16 cellular contexts compared by ENCODE assay signal in the genomic region with DNA sequence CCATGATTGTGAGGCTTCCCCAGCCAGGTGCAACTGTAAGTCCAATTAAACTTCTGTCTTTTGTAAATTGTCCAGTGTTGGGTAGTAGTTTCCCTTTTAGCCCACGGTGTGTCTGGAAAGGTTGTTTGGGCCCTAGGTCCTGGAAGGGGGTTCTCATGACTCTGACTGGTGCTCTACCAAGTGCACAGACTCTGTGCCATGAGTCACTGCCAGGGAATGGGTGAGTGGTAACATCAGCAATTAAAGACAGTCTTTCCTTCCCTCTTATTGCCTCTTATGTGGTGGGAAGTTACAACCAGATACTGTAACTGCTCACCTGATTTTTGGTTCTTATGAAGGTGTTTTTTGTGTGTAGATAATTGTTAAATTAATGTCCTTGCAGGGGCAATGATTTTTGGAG.
DNase-seq lines count a peak whose midpoint lies in the region; ATAC-seq and TF ChIP-seq lines count a peak whose summit lies in the region.
"Had no signal": no experiment of that assay in that cellular context is flagged by ENCODE, and none has a peak within 500 bp of the region (broad histone marks: within the 10 kb centered on the region; RNA-seq: fewer than 3 reads in every experiment).

No MANE protein-coding gene starts in this region.

- H3K9ac ChIP-seq in PC-3 (ENCODE audit: low read length) = no peak overlapping the region

- H3K79me2 ChIP-seq in PC-3 (ENCODE audit: low read length) (no peaks in the 10 kb centered on the region), osteoblast (ENCODE audit: insufficient read depth, low read length) (no peaks in the 10 kb centered on the region)

- no peaks in the 10 kb centered on the region for H3K9me2 ChIP-seq in PC-3 (replicated peaks; ENCODE audit: low read length)

- POLR2A ChIA-PET in PC-3 (lab: Charles Lee; ENCODE audit: unreplicated experiment) = no interaction called here

- H4K20me1 ChIP-seq in PC-3 (ENCODE audit: low read length) (no peaks in the 10 kb centered on the region), osteoblast (ENCODE audit: insufficient read depth, low read length) (no peaks in the 10 kb centered on the region)

- H3K4me3 ChIP-seq in PC-3 (ENCODE audit: low read length) (no peak overlapping the region), osteoblast (ENCODE audit: insufficient read depth, low read length) (no peak overlapping the region), heart right ventricle (no peak overlapping the region), right lobe of liver (no peak overlapping the region)
- H3K4me3 ChIP-seq: A549, HAP-1 had no signal

- H3K36me3 ChIP-seq in PC-3 (ENCODE audit: low read depth, low read length) (no peaks in the 10 kb centered on the region), osteoblast (ENCODE audit: insufficient read depth, low read length) (no peaks in the 10 kb centered on the region), heart right ventricle (no peaks in the 10 kb centered on the region), right lobe of liver (no peaks in the 10 kb centered on the region)
- H3K36me3 ChIP-seq: BE2C, HAP-1 had no signal

- CTCF ChIA-PET in PC-3 (lab: Charles Lee) = no interaction called here

- ATAC-seq in PC-3 (no peak), foreskin keratinocyte (peak; percentile 65), heart right ventricle (no peak), right lobe of liver (no peak)
- ATAC-seq: A549 had no signal

- TF ChIP-seq POLR2A in right lobe of liver (IDR thresholded peaks at IDR 0.05) = no peak

- 72 to 74% methylated on average over 1 of the region's 1 CpG for WGBS in heart right ventricle, 2 donors
- WGBS in right lobe of liver (ENCODE audit: insufficient coverage, low coverage, low lambda C conversion rate, missing lambda C conversion rate) = 83% methylated on average over 1 of the region's 1 CpG

- H3K27ac ChIP-seq in PC-3 (ENCODE audit: low read length) (no peak overlapping the region), foreskin keratinocyte (no peak overlapping the region), osteoblast (ENCODE audit: low read depth, low read length) (no peak overlapping the region), heart right ventricle (no peak overlapping the region), right lobe of liver (no peak overlapping the region)
- H3K27ac ChIP-seq: A549, HL-60 had no signal

- H3K4me2 ChIP-seq in PC-3 (ENCODE audit: low read length) = no peak overlapping the region
- no peak overlapping the region for H3K4me2 ChIP-seq in osteoblast (ENCODE audit: insufficient read depth, low read length)
- H3K4me2 ChIP-seq: A549 had no signal

- intact Hi-C loops in PC-3 (cut with micrococcal nuclease) (no loop called here), heart right ventricle (cut with DNase I) (no loop called here), right lobe of liver (cut with DNase I) (no loop called here)

- H3K9me3 ChIP-seq in PC-3 (ENCODE audit: low read length) = no peaks in the 10 kb centered on the region
- H3K9me3 ChIP-seq in osteoblast (ENCODE audit: low read depth, low read length) = peaks cover 3% of the 10 kb centered on the region
- H3K9me3 ChIP-seq in heart right ventricle = peaks cover 0 to 10% (median 0%) of the 10 kb centered on the region in 11 donors
- H3K9me3 ChIP-seq in right lobe of liver = no peaks in the 10 kb centered on the region
- H3K9me3 ChIP-seq: A549, BE2C, Caco-2, HAP-1 had no signal

- DNase-seq in HT1080 (ENCODE audit: low read depth) = peak; percentile 66
- DNase-seq in PC-3 = peak; percentile 23
- DNase-seq in foreskin keratinocyte = peak; percentile 32 to 68
- DNase-seq in osteoblast (ENCODE audit: insufficient read length, low spot score, missing footprints) = no peak
- no peak for DNase-seq in heart right ventricle
- DNase-seq in right lobe of liver = no peak
- DNase-seq: BE2C; CD8-positive, alpha-beta memory T cell; DND-41; GDM1; GOT3; IMR-90 had no signal

- no peaks in the 10 kb centered on the region for H3F3A ChIP-seq in PC-3 (ENCODE audit: low read length, unreplicated experiment)

- H3K27me3 ChIP-seq in PC-3 (ENCODE audit: low read length) (no peaks in the 10 kb centered on the region), foreskin keratinocyte (no peaks in the 10 kb centered on the region), osteoblast (ENCODE audit: insufficient read depth, low read length) (no peaks in the 10 kb centered on the region), heart right ventricle (no peaks in the 10 kb centered on the region), right lobe of liver (no peaks in the 10 kb centered on the region)
- H3K27me3 ChIP-seq: BE2C had no signal

- H3K4me1 ChIP-seq in PC-3 (ENCODE audit: insufficient read depth, low read length) = 0 out of 2 replicates have a peak, but pooled peaks cover 3% of the 10 kb centered on the region
- no peaks in the 10 kb centered on the region for H3K4me1 ChIP-seq in foreskin keratinocyte
- H3K4me1 ChIP-seq in osteoblast (ENCODE audit: insufficient read depth, low read length) = no peaks in the 10 kb centered on the region
- no peaks in the 10 kb centered on the region for H3K4me1 ChIP-seq in heart right ventricle
- H3K4me1 ChIP-seq in right lobe of liver = no peaks in the 10 kb centered on the region
- H3K4me1 ChIP-seq: A549, BE2C, Caco-2, HAP-1 had no signal

- BruUV-seq in PC-3 (replicated peaks; lab: Mats Ljungman, UMichigan) = no TSS peak

- TF ChIP-seq CTCF in PC-3 (conservative IDR thresholded peaks at IDR 0.05; ENCODE audit: low read depth, low read length) = no peak
- TF ChIP-seq CTCF in foreskin keratinocyte (conservative IDR thresholded peaks at IDR 0.05) = no peak
- no peak for TF ChIP-seq CTCF in osteoblast (IDR thresholded peaks at IDR 0.05; ENCODE audit: extremely low read depth, low read depth, low read length)
- no peak for TF ChIP-seq CTCF in heart right ventricle (IDR thresholded peaks at IDR 0.05)
- no peak for TF ChIP-seq CTCF in right lobe of liver (IDR thresholded peaks at IDR 0.05)

- no peak overlapping the region for H2AFZ ChIP-seq in PC-3 (ENCODE audit: low read length)
- no peak overlapping the region for H2AFZ ChIP-seq in osteoblast (ENCODE audit: low read length)

Comparison
In these comparisons a context has a peak if more than half of its experiments do, and no peak if none do; other contexts are left out.
1. DNase-seq: peak in HT1080 (single experiment), PC-3 (single experiment) and foreskin keratinocyte (2 of 2); none in osteoblast (single experiment), heart right ventricle (0 of 2) and right lobe of liver (0 of 3).